In genomic region chr2:97590515-97591394, GRCh38 we compare ENCODE assay signal across 8 cellular contexts. TPM values are rescaled to one million over a fixed set of nuclear protein-coding genes. Genes with fewer than 3 reads are reported as not detected.
DNase-seq lines count a peak whose midpoint lies in the region; ATAC-seq and TF ChIP-seq lines count a peak whose summit lies in the region.
"Not testable (repeated sequence)": the region's sequence is repeated elsewhere in the genome, so short reads cannot be mapped to it uniquely, and the experiment has no call there.

No MANE protein-coding gene starts in this region.

- TF ChIP-seq CTCF in GM12872 (IDR thresholded peaks at IDR 0.05; ENCODE audit: insufficient read depth, low read depth, low read length) (peak; percentile 82), type B pancreatic cell (conservative IDR thresholded peaks at IDR 0.05) (peak; percentile 99)

- peak overlapping the region; percentile 56 for H3K4me3 ChIP-seq in skeletal muscle cell (ENCODE audit: low read depth, low read length)

- DNase-seq in NCI-H460 (ENCODE audit: extremely low read depth, low read depth) (peak; percentile 84), activated T-cell treated with anti-CD3 and anti-CD28 coated beads for 1 hour (ENCODE audit: low read depth) (peak; percentile 56), kidney tubule cell (ENCODE audit: low spot score) (peak; percentile 90), skeletal muscle cell (ENCODE audit: low read depth) (peak; percentile 37), type B pancreatic cell (ENCODE audit: extremely low spot score, unreplicated experiment) (peak; percentile 81)
- DNase-seq in effector CD4-positive, alpha-beta T cell = peak; percentile 73

- H3K36me3 Mint-ChIP-seq in type B pancreatic cell = not testable (repeated sequence)

- H3K4me1 Mint-ChIP-seq in type B pancreatic cell (ENCODE audit: unreplicated experiment) = not testable (repeated sequence)

- peak overlapping the region; percentile 91 for H3K4me3 Mint-ChIP-seq in type B pancreatic cell

- H3K27ac Mint-ChIP-seq in type B pancreatic cell = peak overlapping the region; percentile 94

- ATAC-seq in HG02763 (IDR thresholded peaks at IDR 0.05; ENCODE audit: unreplicated experiment) = peak; percentile 53

- not testable (repeated sequence) for H3K9me3 Mint-ChIP-seq in type B pancreatic cell

- H3K27me3 Mint-ChIP-seq in type B pancreatic cell = not testable (repeated sequence)

RNA-seq across cellular contexts. Expression of gene ANKRD36B, which starts 1.1 kb away (rescaled TPM):
- total RNA-seq in NCI-H460 (2014; rRNA removed; shearing (Covaris generic)) = 11.7 and 20.4 TPM in 2 replicates
- polyA plus RNA-seq in NCI-H460 (2014; cell fraction: nucleus; rRNA removed) = 32.4 and 40.7 TPM in 2 replicates
- 20.9 and 42.1 TPM in 2 replicates for total RNA-seq in type B pancreatic cell (ENCODE audit: low replicate concordance)

RNA-seq across cellular contexts. Expression of gene COX5B, which starts 55.1 kb away (rescaled TPM):
- 466 and 533 TPM in 2 replicates for total RNA-seq in NCI-H460 (2014; rRNA removed; shearing (Covaris generic))
- polyA plus RNA-seq in NCI-H460 (2014; cell fraction: nucleus; rRNA removed) = 795 and 872 TPM in 2 replicates
- 244 and 332 TPM in 2 replicates for total RNA-seq in type B pancreatic cell (ENCODE audit: low replicate concordance)

Comparison
In these comparisons a context has a peak if more than half of its experiments do, and no peak if none do; other contexts are left out.
1. Peak in every context shown above with its lines: DNase-seq, ATAC-seq and H3K4me3 ChIP-seq.
2. DNase-seq: peak in every context shown above with its lines; median percentile 90 in kidney tubule cell; 84 in NCI-H460; 81 in type B pancreatic cell; 73 in effector CD4-positive, alpha-beta T cell; 56 in activated T-cell treated with anti-CD3 and anti-CD28 coated beads for 1 hour; 37 in skeletal muscle cell.